In the genomic region with DNA sequence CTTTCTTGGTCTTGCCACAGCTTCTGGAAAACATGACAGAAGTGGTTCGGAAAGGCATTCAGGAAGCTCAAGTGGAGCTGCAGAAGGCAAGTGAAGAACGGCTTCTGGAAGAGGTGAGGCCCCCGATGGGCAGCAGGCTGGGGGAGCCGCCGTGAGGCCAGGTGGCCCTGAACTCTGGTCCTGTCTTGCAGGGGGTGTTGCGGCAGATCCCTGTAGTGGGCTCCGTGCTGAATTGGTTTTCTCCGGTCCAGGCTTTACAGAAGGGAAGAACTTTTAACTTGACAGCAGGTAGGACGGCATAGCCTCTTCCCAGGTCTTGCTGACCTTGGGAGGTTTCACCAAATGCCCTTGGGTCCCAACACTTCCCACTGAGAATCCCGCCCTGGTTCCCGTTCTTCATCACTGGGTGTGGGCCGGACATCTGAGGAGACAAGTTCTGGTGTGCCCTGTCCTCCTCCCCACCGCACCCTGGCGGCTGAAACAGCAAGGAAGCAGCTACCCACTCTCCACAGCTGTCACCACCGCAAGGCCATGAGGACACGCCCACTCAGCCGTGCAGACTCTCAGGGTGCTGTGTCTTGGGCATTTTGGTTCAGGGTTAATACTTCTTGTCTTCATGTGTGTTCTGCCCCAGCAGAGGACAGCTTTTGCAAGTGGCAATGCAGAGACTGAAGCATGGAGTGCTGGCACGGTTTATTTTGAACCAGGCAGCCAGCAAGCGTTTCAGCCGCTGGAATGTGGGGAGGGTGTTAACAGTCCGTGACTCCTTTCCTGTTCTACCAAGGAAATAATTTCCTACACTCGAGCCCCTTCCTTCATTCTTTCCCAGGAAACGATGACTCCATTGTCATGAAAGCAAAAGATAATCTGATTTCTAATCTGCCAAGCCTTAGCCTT, we compare ENCODE assay signal across 17 cellular contexts. TPM values are rescaled to one million over a fixed set of nuclear protein-coding genes. Genes with fewer than 3 reads are reported as not detected.
DNase-seq lines count a peak whose midpoint lies in the region; ATAC-seq and TF ChIP-seq lines count a peak whose summit lies in the region.
"Had no signal": no experiment of that assay in that cellular context is flagged by ENCODE, and none has a peak within 500 bp of the region (broad histone marks: within the 10 kb centered on the region; RNA-seq: fewer than 3 reads in every experiment).

No MANE protein-coding gene starts in this region.

- no TSS peak for BruUV-seq in mammary epithelial cell (replicated peaks; lab: Mats Ljungman, UMichigan)

- no peaks in the 10 kb centered on the region for H3K9me3 ChIP-seq in breast epithelium
- no peaks in the 10 kb centered on the region for H3K9me3 ChIP-seq in mammary epithelial cell (replicated peaks; ENCODE audit: insufficient read depth, low read length)

- DNase-seq in breast epithelium (ENCODE audit: low spot score in 2 of 2) (peak in 1 of 2 donors; percentile 28), mammary epithelial cell (no peak), left cardiac atrium (no peak), nephron progenitor cell (no peak), AG08396 (ENCODE audit: low spot score) (no peak), occipital lobe (lab: John Stamatoyannopoulos, UW) (no peak), nucleus accumbens (lab: John Stamatoyannopoulos, UW) (no peak)
- DNase-seq: activated naive CD8-positive, alpha-beta T cell treated with anti-CD3 and anti-CD28 coated beads for 36 hours; COR-L47; H7; KG1; NCI-H1436; NCI-H446 treated with DMSO at 0.1 percent for 48 hours; retina; stimulated activated naive CD8-positive, alpha-beta T cell treated with anti-CD3 and anti-CD28 coated beads, Interleukin-15, Interleukin-2, amounts not matched to agents 100 U/mL and 50 U/mL, for 24 hours had no signal

- no peak overlapping the region for H3K4me2 ChIP-seq in mammary epithelial cell (ENCODE audit: insufficient read depth, low read depth, low read length)
- H3K4me2 ChIP-seq: PC-9 had no signal

- 89% methylated on average over 22 of the region's 23 CpGs for WGBS in mammary epithelial cell (ENCODE audit: low coverage, missing lambda C conversion rate)

- H3K27me3 Mint-ChIP-seq in nephron progenitor cell (ENCODE audit: low read depth, poor library complexity): no peaks in the 10 kb centered on the region
- H3K27me3 Mint-ChIP-seq: activated naive CD8-positive, alpha-beta T cell treated with anti-CD3 and anti-CD28 coated beads for 36 hours had no signal

- H3K9ac ChIP-seq in mammary epithelial cell (ENCODE audit: insufficient read depth, low read length): no peak overlapping the region

- H4K20me1 ChIP-seq in mammary epithelial cell (ENCODE audit: insufficient read depth, low read length): no peaks in the 10 kb centered on the region

- peaks cover 80% of the 10 kb centered on the region for H3K36me3 Mint-ChIP-seq in nephron progenitor cell (ENCODE audit: low read depth)

- CTCF ChIA-PET in mammary epithelial cell (lab: Charles Lee; ENCODE audit: low non-redundant PET): no interaction called here

- H3K27me3 ChIP-seq in breast epithelium (no peaks in the 10 kb centered on the region), mammary epithelial cell (ENCODE audit: insufficient read depth, low read length) (no peaks in the 10 kb centered on the region)

- intact Hi-C loops in breast epithelium (cut with DNase I; ENCODE audit: low total_unique reads): no loop called here
- intact Hi-C loops in mammary epithelial cell (cut with micrococcal nuclease): no loop called here
- intact Hi-C loops in left cardiac atrium (cut with DNase I): no loop called here

- H3K27ac ChIP-seq in breast epithelium: peak overlapping the region; percentile 53 to 57
- no peak overlapping the region for H3K27ac ChIP-seq in mammary epithelial cell (ENCODE audit: insufficient read depth, low read depth, low read length)
- H3K27ac ChIP-seq: PC-9 had no signal

- peaks cover 23% of the 10 kb centered on the region for H3K36me3 ChIP-seq in breast epithelium
- peaks cover 45% of the 10 kb centered on the region for H3K36me3 ChIP-seq in mammary epithelial cell (ENCODE audit: insufficient read depth, low read length)

- no peak overlapping the region for H2AFZ ChIP-seq in mammary epithelial cell (ENCODE audit: low read depth, low read length)
- H2AFZ ChIP-seq: PC-9 had no signal

- dilution Hi-C loops in mammary epithelial cell (cut with HindIII; ENCODE audit: low sequenced_read_pairs): no loop called here

- ATAC-seq in left cardiac atrium: peak; percentile 54 to 70
- no peak for ATAC-seq in GM18517 (IDR thresholded peaks at IDR 0.05; ENCODE audit: unreplicated experiment)
- ATAC-seq: stimulated activated naive CD8-positive, alpha-beta T cell treated with anti-CD3 and anti-CD28 coated beads, Interleukin-15, Interleukin-2, amounts not matched to agents 100 U/mL and 50 U/mL, for 24 hours had no signal

- H3K79me2 ChIP-seq in mammary epithelial cell (ENCODE audit: insufficient read depth, low read length): peaks cover 3% of the 10 kb centered on the region

- H3K4me3 Mint-ChIP-seq in nephron progenitor cell: no peak overlapping the region
- H3K4me3 Mint-ChIP-seq: activated naive CD8-positive, alpha-beta T cell treated with anti-CD3 and anti-CD28 coated beads for 36 hours had no signal

- peaks cover 5% of the 10 kb centered on the region for H3K4me1 Mint-ChIP-seq in nephron progenitor cell

- in situ Hi-C loops in mammary epithelial cell (cut with MboI; ENCODE audit: low sequenced_read_pairs in 2 of 2): no loop called here

- peak overlapping the region; percentile 32 for H3K27ac Mint-ChIP-seq in nephron progenitor cell
- H3K27ac Mint-ChIP-seq: activated naive CD8-positive, alpha-beta T cell treated with anti-CD3 and anti-CD28 coated beads for 36 hours had no signal

- TF ChIP-seq CTCF in breast epithelium (IDR thresholded peaks at IDR 0.05) (no peak), mammary epithelial cell (conservative IDR thresholded peaks at IDR 0.05 in 1 of 2, IDR thresholded peaks at IDR 0.05 in 1 of 2; ENCODE audit: extremely low read depth in 1 of 2, insufficient read depth in 1 of 2, low read depth in 1 of 2, low read length in 2 of 2) (no peak), nephron progenitor cell (IDR thresholded peaks at IDR 0.05) (no peak)

- H3K4me3 ChIP-seq in breast epithelium: no peak overlapping the region
- no peak overlapping the region for H3K4me3 ChIP-seq in mammary epithelial cell (replicated peaks in 1 of 3; ENCODE audit: insufficient read depth in 1 of 3, low read depth in 2 of 3, low read length in 3 of 3)
- H3K4me3 ChIP-seq: PC-9 had no signal

- H3K9me3 Mint-ChIP-seq in nephron progenitor cell: no peaks in the 10 kb centered on the region
- H3K9me3 Mint-ChIP-seq: activated naive CD8-positive, alpha-beta T cell treated with anti-CD3 and anti-CD28 coated beads for 36 hours had no signal

- H3K4me1 ChIP-seq in breast epithelium (no peaks in the 10 kb centered on the region), mammary epithelial cell (ENCODE audit: insufficient read depth, low read length) (no peaks in the 10 kb centered on the region)

- TF ChIP-seq POLR2A in breast epithelium (IDR thresholded peaks at IDR 0.05): no peak

RNA-seq across cellular contexts. Expression of gene NTAN1, which starts 21.4 kb away (rescaled TPM):
- 10 to 100 TPM; 44.1 to 93.9 (median 65.9) TPM for total RNA-seq in breast epithelium
- 10 to 100 TPM; 41.9 to 63.7 TPM for total RNA-seq in mammary epithelial cell
- polyA plus RNA-seq in mammary epithelial cell: 62.2 TPM
- polyA minus RNA-seq in mammary epithelial cell: 120 TPM
- 10 to 100 TPM; 25.8 to 30.4 TPM for total RNA-seq in left cardiac atrium
- total RNA-seq in occipital lobe: 25.1 TPM

RNA-seq across cellular contexts. Expression of gene RRN3, which starts 59.6 kb away (rescaled TPM):
- 10 to 100 TPM; 37.4 to 43.8 (median 38.0) TPM for total RNA-seq in breast epithelium
- 10 to 100 TPM; 36.3 to 50.3 TPM for total RNA-seq in mammary epithelial cell
- 29.2 TPM for polyA plus RNA-seq in mammary epithelial cell
- 84.5 TPM for polyA minus RNA-seq in mammary epithelial cell
- total RNA-seq in left cardiac atrium: 10 to 100 TPM; 20.0 to 25.6 TPM
- total RNA-seq in occipital lobe: 93.9 TPM

RNA-seq across cellular contexts. Expression of gene PDXDC1, which starts 59.7 kb away (rescaled TPM):
- total RNA-seq in breast epithelium: 10 to 100 TPM; 66.4 to 86.6 (median 82.9) TPM
- total RNA-seq in mammary epithelial cell: 10 to 100 TPM; 71.2 to 81.4 TPM
- polyA plus RNA-seq in mammary epithelial cell: 45.0 TPM
- 125 TPM for polyA minus RNA-seq in mammary epithelial cell
- 100 to 1,000 TPM in 1 of 2 donors, 10 to 100 TPM in 1; 73.8 to 103 TPM for total RNA-seq in left cardiac atrium
- total RNA-seq in occipital lobe: 54.1 TPM
